In the genomic region with DNA sequence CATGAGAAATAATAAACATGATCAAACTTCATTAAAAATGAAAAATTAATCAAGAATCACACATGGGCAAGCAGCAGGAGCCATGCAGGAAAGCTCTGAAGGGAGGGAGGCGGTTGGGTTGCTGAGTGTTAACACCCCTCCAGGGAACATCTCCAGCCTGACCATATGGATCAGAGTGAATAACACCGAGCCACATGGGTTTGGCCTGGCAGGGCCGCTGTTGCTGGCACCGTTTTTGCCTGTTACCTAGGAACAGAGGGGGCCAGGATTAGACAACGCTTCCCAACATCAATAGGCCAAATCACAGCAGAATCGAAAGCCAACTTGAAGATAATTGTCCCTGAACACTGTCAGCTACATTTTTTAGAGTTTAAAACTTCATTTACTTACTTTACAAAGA, we compare ENCODE assay signal across 1 cellular context.
TF ChIP-seq lines count a peak whose summit lies in the region.

No MANE protein-coding gene starts in this region.

TF ChIP-seq in WTC11, 78 proteins besides CTCF, POLR2A, EP300 and RAD21 (continued from another document):
- TF ChIP-seq, protein P1, sequence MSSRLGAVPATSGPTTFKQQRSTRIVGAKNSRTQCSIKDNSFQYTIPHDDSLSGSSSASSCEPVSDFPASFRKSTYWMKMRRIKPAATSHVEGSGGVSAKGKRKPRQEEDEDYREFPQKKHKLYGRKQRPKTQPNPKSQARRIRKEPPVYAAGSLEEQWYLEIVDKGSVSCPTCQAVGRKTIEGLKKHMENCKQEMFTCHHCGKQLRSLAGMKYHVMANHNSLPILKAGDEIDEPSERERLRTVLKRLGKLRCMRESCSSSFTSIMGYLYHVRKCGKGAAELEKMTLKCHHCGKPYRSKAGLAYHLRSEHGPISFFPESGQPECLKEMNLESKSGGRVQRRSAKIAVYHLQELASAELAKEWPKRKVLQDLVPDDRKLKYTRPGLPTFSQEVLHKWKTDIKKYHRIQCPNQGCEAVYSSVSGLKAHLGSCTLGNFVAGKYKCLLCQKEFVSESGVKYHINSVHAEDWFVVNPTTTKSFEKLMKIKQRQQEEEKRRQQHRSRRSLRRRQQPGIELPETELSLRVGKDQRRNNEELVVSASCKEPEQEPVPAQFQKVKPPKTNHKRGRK (CRISPR knock-in tag; IDR thresholded peaks at IDR 0.05; ENCODE audit: borderline replicate concordance): no peak
- no peak for TF ChIP-seq OVOL2 (CRISPR knock-in tag; IDR thresholded peaks at IDR 0.05; ENCODE audit: borderline replicate concordance)
- TF ChIP-seq FOXJ3 (CRISPR knock-in tag; IDR thresholded peaks at IDR 0.05; ENCODE audit: borderline replicate concordance): no peak
- no peak for TF ChIP-seq ZNF396 (CRISPR knock-in tag; IDR thresholded peaks at IDR 0.05; ENCODE audit: borderline replicate concordance)
- no peak for TF ChIP-seq ZNF121 (CRISPR knock-in tag; IDR thresholded peaks at IDR 0.05)
- no peak for TF ChIP-seq ZNF219 (CRISPR knock-in tag; IDR thresholded peaks at IDR 0.05; ENCODE audit: borderline replicate concordance)
- no peak for TF ChIP-seq ZNF232 (CRISPR knock-in tag; IDR thresholded peaks at IDR 0.05)
- TF ChIP-seq JUN (CRISPR knock-in tag; IDR thresholded peaks at IDR 0.05): no peak
- TF ChIP-seq CREM (CRISPR knock-in tag; IDR thresholded peaks at IDR 0.05): no peak
- TF ChIP-seq, protein P2, sequence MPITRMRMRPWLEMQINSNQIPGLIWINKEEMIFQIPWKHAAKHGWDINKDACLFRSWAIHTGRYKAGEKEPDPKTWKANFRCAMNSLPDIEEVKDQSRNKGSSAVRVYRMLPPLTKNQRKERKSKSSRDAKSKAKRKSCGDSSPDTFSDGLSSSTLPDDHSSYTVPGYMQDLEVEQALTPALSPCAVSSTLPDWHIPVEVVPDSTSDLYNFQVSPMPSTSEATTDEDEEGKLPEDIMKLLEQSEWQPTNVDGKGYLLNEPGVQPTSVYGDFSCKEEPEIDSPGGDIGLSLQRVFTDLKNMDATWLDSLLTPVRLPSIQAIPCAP (CRISPR knock-in tag; IDR thresholded peaks at IDR 0.05): no peak
- TF ChIP-seq ETV6 (CRISPR knock-in tag; IDR thresholded peaks at IDR 0.05): no peak
- no peak for TF ChIP-seq CDX4 (CRISPR knock-in tag; IDR thresholded peaks at IDR 0.05; ENCODE audit: borderline replicate concordance)
- TF ChIP-seq ZNF532 (CRISPR knock-in tag; IDR thresholded peaks at IDR 0.05; ENCODE audit: borderline replicate concordance): no peak
- TF ChIP-seq PREB (CRISPR knock-in tag; IDR thresholded peaks at IDR 0.05; ENCODE audit: borderline replicate concordance): no peak
- no peak for TF ChIP-seq NFYB (CRISPR knock-in tag; conservative IDR thresholded peaks at IDR 0.05; ENCODE audit: low read depth)
- no peak for TF ChIP-seq ATF1 (CRISPR knock-in tag; IDR thresholded peaks at IDR 0.05)
